In genomic region chr6:99746261-99746895, GRCh38 we compare ENCODE assay signal across 8 cellular contexts.
DNase-seq lines count a peak whose midpoint lies in the region; ATAC-seq and TF ChIP-seq lines count a peak whose summit lies in the region.

No MANE protein-coding gene starts in this region.

- H3K9me3 ChIP-seq in GM23248 (ENCODE audit: low read depth), result no peaks in the 10 kb centered on the region
- H3K9me3 ChIP-seq in Panc1 (ENCODE audit: control insufficient read depth, insufficient read depth, low read depth, low read length), result no peaks in the 10 kb centered on the region
- no peaks in the 10 kb centered on the region for H3K9me3 ChIP-seq in upper lobe of right lung

- no peaks in the 10 kb centered on the region for H3K79me2 ChIP-seq in GM23248 (ENCODE audit: insufficient read depth)
- no peaks in the 10 kb centered on the region for H3K79me2 ChIP-seq in KMS-11 (ENCODE audit: insufficient read depth, low read depth)

- H3K4me1 Mint-ChIP-seq in activated T-cell treated with anti-CD3 and anti-CD28 coated beads, Interleukin-2, amount 50 U/mL, for 72 hours (ENCODE audit: low read depth), result no peaks in the 10 kb centered on the region

- ATAC-seq in Panc1 (peak; percentile 87), upper lobe of right lung (peak; percentile 97)
- peak; percentile 60 to 72 for ATAC-seq in activated T-cell treated with anti-CD3 and anti-CD28 coated beads, Interleukin-2, amount 50 U/mL, for 72 hours (replicated peaks in 1 of 2)

- H3K4me2 ChIP-seq in GM23248 (ENCODE audit: unreplicated experiment), result no peak overlapping the region
- no peak overlapping the region for H3K4me2 ChIP-seq in KMS-11

- H3K4me3 Mint-ChIP-seq in activated T-cell treated with anti-CD3 and anti-CD28 coated beads, Interleukin-2, amount 50 U/mL, for 72 hours, result no peak overlapping the region

- 0 to 1% methylated on average over 6 of the region's 6 CpGs for WGBS in GM23248 (ENCODE audit: low coverage in 1 of 2, low lambda C conversion rate in 2 of 2, missing lambda C conversion rate in 2 of 2), 2 experiments

- peaks cover 27% of the 10 kb centered on the region for H3K27me3 Mint-ChIP-seq in activated T-cell treated with anti-CD3 and anti-CD28 coated beads, Interleukin-2, amount 50 U/mL, for 72 hours (ENCODE audit: low read depth)

- BruUV-seq in Panc1 (replicated peaks; lab: Mats Ljungman, UMichigan), result no TSS peak

- DNase-seq in GDM1 (lab: John Stamatoyannopoulos, UW) (peak; percentile 39), GM23248 (peak; percentile 69), Panc1 (ENCODE audit: low read depth, low spot score) (peak; percentile 61), fibroblast of the conjunctiva (ENCODE audit: low read depth) (peak; percentile 64), occipital lobe (lab: John Stamatoyannopoulos, UW) (peak; percentile 32), upper lobe of right lung (no peak)
- peak; percentile 46 to 59 for DNase-seq in activated T-cell treated with anti-CD3 and anti-CD28 coated beads, Interleukin-2, amount 50 U/mL, for 72 hours

- POLR2A ChIA-PET in Panc1 (lab: Charles Lee), result no interaction called here

- no peaks in the 10 kb centered on the region for H3K9me3 Mint-ChIP-seq in activated T-cell treated with anti-CD3 and anti-CD28 coated beads, Interleukin-2, amount 50 U/mL, for 72 hours

- H3K27me3 ChIP-seq in GM23248 (replicated peaks; ENCODE audit: insufficient read depth) (peaks cover 11% of the 10 kb centered on the region; the same call in 1 of the 2 replicates), KMS-11 (ENCODE audit: insufficient read depth, low read depth) (no peaks in the 10 kb centered on the region), Panc1 (ENCODE audit: control insufficient read depth, insufficient read depth, low read length) (peaks cover 9% of the 10 kb centered on the region), upper lobe of right lung (peaks cover 13% of the 10 kb centered on the region)

- in situ Hi-C loops in GM23248 (cut with MboI), result loop anchor here (10.0 kb wide), 1 partner anchor 272 kb away; no protein-coding TSS in a partner anchor
- in situ Hi-C loops in Panc1 (cut with HindIII; ENCODE audit: low pct_unique_long_range_greater_than_20kb, low sequenced_read_pairs), result no loop called here

- H4K20me1 ChIP-seq in GM23248 (ENCODE audit: insufficient read depth), result no peaks in the 10 kb centered on the region
- H4K20me1 ChIP-seq in KMS-11 (ENCODE audit: insufficient read depth), result no peaks in the 10 kb centered on the region

- H3K27ac Mint-ChIP-seq in activated T-cell treated with anti-CD3 and anti-CD28 coated beads, Interleukin-2, amount 50 U/mL, for 72 hours, result no peak overlapping the region

- H2AFZ ChIP-seq in GM23248 (no peak overlapping the region), KMS-11 (ENCODE audit: low read depth) (no peak overlapping the region)

- TF ChIP-seq CTCF in KMS-11 (conservative IDR thresholded peaks at IDR 0.05; ENCODE audit: low read depth, low read length) (peak; percentile 81), Panc1 (IDR thresholded peaks at IDR 0.05) (peak; percentile 85), upper lobe of right lung (IDR thresholded peaks at IDR 0.05) (peak; percentile 91)

- no peaks in the 10 kb centered on the region for H3K36me3 Mint-ChIP-seq in activated T-cell treated with anti-CD3 and anti-CD28 coated beads, Interleukin-2, amount 50 U/mL, for 72 hours (ENCODE audit: insufficient read depth in 2 of 2)

- H3K27ac ChIP-seq in GM23248 (no peak overlapping the region), KMS-11 (no peak overlapping the region), Panc1 (ENCODE audit: low read length) (no peak overlapping the region), upper lobe of right lung (no peak overlapping the region)

- no peaks in the 10 kb centered on the region for H3K9me2 ChIP-seq in GM23248 (ENCODE audit: insufficient read depth)

- H3K36me3 ChIP-seq in GM23248 (ENCODE audit: low read depth), result no peaks in the 10 kb centered on the region
- H3K36me3 ChIP-seq in KMS-11 (ENCODE audit: insufficient read depth), result no peaks in the 10 kb centered on the region
- H3K36me3 ChIP-seq in Panc1 (ENCODE audit: control insufficient read depth, insufficient read depth, low read length), result no peaks in the 10 kb centered on the region
- no peaks in the 10 kb centered on the region for H3K36me3 ChIP-seq in upper lobe of right lung

- intact Hi-C loops in Panc1 (cut with micrococcal nuclease; ENCODE audit: unreplicated experiment), result loop anchor here (1.0 to 5.0 kb wide), 2 partner anchors 159 to 279 kb away; no protein-coding TSS in a partner anchor
- intact Hi-C loops in upper lobe of right lung (cut with DNase I), result no loop called here

- H3F3A ChIP-seq in GM23248 (ENCODE audit: insufficient read depth), result no peaks in the 10 kb centered on the region

- CTCF ChIA-PET in Panc1 (lab: Charles Lee), result interaction anchor here (0.7 to 1.1 kb wide), 3 partner anchors 52 to 279 kb away, joined by 3 to 4 read pairs (median 3); no protein-coding TSS in a partner anchor

- no peak overlapping the region for H3K9ac ChIP-seq in GM23248
- H3K9ac ChIP-seq in KMS-11, result no peak overlapping the region

- peaks cover 6% of the 10 kb centered on the region for H3K4me1 ChIP-seq in GM23248 (ENCODE audit: insufficient read depth)
- peaks cover 4% of the 10 kb centered on the region for H3K4me1 ChIP-seq in KMS-11 (ENCODE audit: low read depth, poor library complexity, severe bottlenecking)
- no peaks in the 10 kb centered on the region for H3K4me1 ChIP-seq in Panc1 (ENCODE audit: control insufficient read depth, insufficient read depth, low read length)
- H3K4me1 ChIP-seq in upper lobe of right lung, result no peaks in the 10 kb centered on the region

- H3K4me3 ChIP-seq in GM23248 (no peak overlapping the region), KMS-11 (IDR thresholded peaks at IDR 0.05; ENCODE audit: insufficient read depth, low read depth, low read length) (no peak overlapping the region), Panc1 (ENCODE audit: low read depth in 2 of 2, low read length in 2 of 2) (no peak overlapping the region), upper lobe of right lung (no peak overlapping the region)
